In genomic region chr10:11874568-11875182, GRCh38 we compare ENCODE assay signal across 9 cellular contexts. TPM values are rescaled to one million over a fixed set of nuclear protein-coding genes. Genes with fewer than 3 reads are reported as not detected.
DNase-seq lines count a peak whose midpoint lies in the region; ATAC-seq and TF ChIP-seq lines count a peak whose summit lies in the region.
"Had no signal": no experiment of that assay in that cellular context is flagged by ENCODE, and none has a peak within 500 bp of the region (broad histone marks: within the 10 kb centered on the region; RNA-seq: fewer than 3 reads in every experiment).

No MANE protein-coding gene starts in this region.

- no peak overlapping the region for H3K4me3 ChIP-seq in WERI-Rb-1 (ENCODE audit: low read depth, low read length)
- H3K4me3 ChIP-seq: SJSA1 had no signal

- peak; percentile 15 for DNase-seq in DMS 273 (lab: John Stamatoyannopoulos, UW; ENCODE audit: unreplicated experiment)
- no peak for DNase-seq in DMS 273 treated with DMSO at 0.1 percent for 48 hours (lab: John Stamatoyannopoulos, UW)
- DNase-seq in SK-N-DZ (ENCODE audit: low spot score), result peak; percentile 57
- peak; percentile 20 to 21 for DNase-seq in lung microvascular endothelial cell (ENCODE audit: low read depth in 2 of 2)
- DNase-seq in stimulated activated CD8-positive, alpha-beta memory T cell treated with anti-CD3 and anti-CD28 coated beads, Interleukin-7, amount 100 ng/mL, for 48 hours (ENCODE audit: extremely low read depth in 1 of 2, low read depth in 1 of 2), result peak; percentile 45 to 66
- DNase-seq in WERI-Rb-1, result no peak

- ATAC-seq in HG02763 (IDR thresholded peaks at IDR 0.05; ENCODE audit: unreplicated experiment), result no peak

- H3K27me3 ChIP-seq in WERI-Rb-1 (ENCODE audit: insufficient read depth, low read depth, severe bottlenecking), result no peaks in the 10 kb centered on the region
- H3K27me3 ChIP-seq: SJSA1 had no signal

- no peak for TF ChIP-seq CTCF in WERI-Rb-1 (IDR thresholded peaks at IDR 0.05; ENCODE audit: low read depth, low read length)

- no peaks in the 10 kb centered on the region for H3K9me3 ChIP-seq in WERI-Rb-1 (ENCODE audit: severe bottlenecking)
- H3K9me3 ChIP-seq: SJSA1 had no signal

- H3K27ac ChIP-seq in cingulate gyrus (ENCODE audit: low read depth, low read length) (peak overlapping the region; percentile 29), WERI-Rb-1 (no peak overlapping the region)

- H3K36me3 ChIP-seq in WERI-Rb-1, result no peaks in the 10 kb centered on the region
- H3K36me3 ChIP-seq: SJSA1 had no signal

RNA-seq across cellular contexts. Expression of gene PROSER2, which starts 51.5 kb away (rescaled TPM):
- 0.03 TPM in 1 of 2 replicates, not detected in the other for polyA plus RNA-seq in SK-N-DZ (2014; cell fraction: cytosol; rRNA removed)
- polyA plus RNA-seq in SK-N-DZ (2014; cell fraction: nucleus; rRNA removed), result not detected in 2 replicates
- 5.0 and 7.3 TPM in 2 replicates for total RNA-seq in lung microvascular endothelial cell

Comparison
In these comparisons a context has a peak if more than half of its experiments do, and no peak if none do; other contexts are left out.
1. DNase-seq: peak in DMS 273 (single experiment), SK-N-DZ (single experiment), lung microvascular endothelial cell (2 of 2) and stimulated activated CD8-positive, alpha-beta memory T cell treated with anti-CD3 and anti-CD28 coated beads, Interleukin-7, amount 100 ng/mL, for 48 hours (2 of 2); none in DMS 273 treated with DMSO at 0.1 percent for 48 hours (single experiment) and WERI-Rb-1 (single experiment).